Comparison of ENCODE assay signal across 16 cellular contexts in the genomic region with DNA sequence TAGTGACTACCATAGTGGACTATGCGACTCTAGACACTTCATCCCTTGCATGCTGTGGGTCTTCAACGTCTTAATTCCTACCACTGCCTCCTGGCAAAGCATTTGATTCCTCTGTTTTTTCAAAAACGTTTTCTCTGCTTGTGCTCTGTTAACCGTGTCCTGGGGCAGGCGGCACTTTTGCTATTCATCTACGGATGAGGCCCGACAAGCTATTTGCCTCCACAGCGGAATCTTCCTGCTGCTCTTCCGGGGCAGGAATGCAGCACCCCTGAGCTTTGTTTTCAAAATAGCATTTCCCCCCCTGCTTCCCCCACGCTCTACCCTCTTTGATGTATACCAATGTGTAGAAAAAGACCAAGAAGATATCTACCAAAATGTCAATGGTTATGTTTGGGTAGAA.
"Had no signal": no experiment of that assay in that cellular context is flagged by ENCODE, and none has a peak within 500 bp of the region (broad histone marks: within the 10 kb centered on the region; RNA-seq: fewer than 3 reads in every experiment).

No MANE protein-coding gene starts in this region.

- H3K4me3 ChIP-seq: body of pancreas, hepatocyte, psoas muscle had no signal

- ATAC-seq: body of pancreas; effector memory CD8-positive, alpha-beta T cell; psoas muscle had no signal

- H3K27ac ChIP-seq: body of pancreas, hepatocyte, psoas muscle had no signal

- DNase-seq: activated B cell treated with CpG ODN at 0.5 μM for 24 hours; activated CD4-positive, alpha-beta T cell treated with anti-CD3 and anti-CD28 coated beads, Interleukin-2, amount 10 ng/mL, durations not matched to agents 7 days and 5 days; activated CD8-positive, alpha-beta memory T cell treated with anti-CD3 and anti-CD28 coated beads for 24 hours; body of pancreas; cortex of kidney; effector memory CD8-positive, alpha-beta T cell; erythroblast; psoas muscle; stimulated activated CD4-positive, alpha-beta T cell treated with anti-CD3 and anti-CD28 coated beads, Interleukin-2, amount 100 ng/mL, for 48 hours; stimulated activated naive CD4-positive, alpha-beta T cell treated with Interleukin-2 at 50 U/mL for 16 hours had no signal

- H3K27me3 Mint-ChIP-seq: activated naive CD4-positive, alpha-beta T cell treated with anti-CD3 and anti-CD28 coated beads, Interleukin-2, amount 50 U/mL, for 24 hours had no signal

- H3K4me1 ChIP-seq: body of pancreas, psoas muscle had no signal

- H3K9me3 ChIP-seq: body of pancreas, psoas muscle had no signal

- H3K36me3 Mint-ChIP-seq: activated naive CD4-positive, alpha-beta T cell treated with anti-CD3 and anti-CD28 coated beads, Interleukin-2, amount 50 U/mL, for 24 hours; type B pancreatic cell had no signal

- H3K9me3 Mint-ChIP-seq: activated B cell treated with CpG ODN at 0.5 μM for 24 hours; activated naive CD4-positive, alpha-beta T cell treated with anti-CD3 and anti-CD28 coated beads, Interleukin-2, amount 50 U/mL, for 24 hours; central memory CD8-positive, alpha-beta T cell; effector memory CD8-positive, alpha-beta T cell; type B pancreatic cell had no signal

- H3K4me1 Mint-ChIP-seq: activated B cell treated with CpG ODN at 0.5 μM for 24 hours; activated CD4-positive, alpha-beta T cell treated with anti-CD3 and anti-CD28 coated beads, Interleukin-2, amount 10 ng/mL, durations not matched to agents 7 days and 5 days; activated naive CD4-positive, alpha-beta T cell treated with anti-CD3 and anti-CD28 coated beads, Interleukin-2, amount 50 U/mL, for 24 hours; central memory CD8-positive, alpha-beta T cell had no signal

- H3K4me3 Mint-ChIP-seq: activated B cell treated with CpG ODN at 0.5 μM for 24 hours; activated CD4-positive, alpha-beta T cell treated with anti-CD3 and anti-CD28 coated beads, Interleukin-2, amount 10 ng/mL, durations not matched to agents 7 days and 5 days; activated naive CD4-positive, alpha-beta T cell treated with anti-CD3 and anti-CD28 coated beads, Interleukin-2, amount 50 U/mL, for 24 hours; central memory CD8-positive, alpha-beta T cell; effector memory CD8-positive, alpha-beta T cell; T-helper 1 cell treated with Interleukin-12 subunit alpha and Interleukin-12 subunit beta and Interleukin-4 antibody, amounts not matched to agents 30 μg/mL and 1 μg/mL, for 36 hours; type B pancreatic cell had no signal

- H3K27me3 ChIP-seq: body of pancreas, hepatocyte had no signal

- H3K27ac Mint-ChIP-seq: activated B cell treated with CpG ODN at 0.5 μM for 24 hours; activated CD4-positive, alpha-beta T cell treated with anti-CD3 and anti-CD28 coated beads, Interleukin-2, amount 10 ng/mL, durations not matched to agents 7 days and 5 days; activated naive CD4-positive, alpha-beta T cell treated with anti-CD3 and anti-CD28 coated beads, Interleukin-2, amount 50 U/mL, for 24 hours; activated T-helper 2 cell treated with anti-CD3 and anti-CD28 coated beads, Interferon-gamma antibody, Interleukin-2, Interleukin-4, amounts not matched to agents 10 μg/mL and 5 μg/mL and 100 μg/mL, durations not matched to agents 14 hours and 24 hours and 36 hours; effector memory CD8-positive, alpha-beta T cell; T-helper 1 cell treated with Interleukin-12 subunit alpha and Interleukin-12 subunit beta and Interleukin-4 antibody, amounts not matched to agents 30 μg/mL and 1 μg/mL, for 36 hours had no signal
